In genomic region chr2:45790157-45790723, GRCh38 we compare ENCODE assay signal across 16 cellular contexts.
A peak's percentile ranks its signal among the peaks of the same experiment; 100 is the strongest.
DNase-seq lines count a peak whose midpoint lies in the region; ATAC-seq, FAIRE-seq and TF ChIP-seq lines count a peak whose summit lies in the region.
"Had no signal": no experiment of that assay in that cellular context is flagged by ENCODE, and none has a peak within 500 bp of the region (broad histone marks: within the 10 kb centered on the region; RNA-seq: fewer than 3 reads in every experiment).

No MANE protein-coding gene starts in this region.

- dilution Hi-C loops in endothelial cell of umbilical vein (cut with MboI; ENCODE audit: extremely low pct_ligation_motif_present, low sequenced_read_pairs): no loop called here

- peak overlapping the region in 2 of 10 experiments; percentile 7 to 23; a peak in 2 of 20 replicates for H3K4me3 ChIP-seq in BLaER1 treated with 17β-estradiol and CSF1 and Interleukin-3, amounts not matched to agents 10 nM and 100 nM
- no peak overlapping the region for H3K4me3 ChIP-seq in endothelial cell of umbilical vein (replicated peaks in 1 of 3; ENCODE audit: insufficient read depth in 1 of 3, low read depth in 1 of 3, low read length in 3 of 3)
- no peak overlapping the region for H3K4me3 ChIP-seq in psoas muscle
- H3K4me3 ChIP-seq: A549 had no signal

- peak overlapping the region; percentile 19 to 88 (median 75); a peak in 21 of 22 replicates for H3K4me2 ChIP-seq in BLaER1 treated with 17β-estradiol and CSF1 and Interleukin-3, amounts not matched to agents 10 nM and 100 nM
- peak overlapping the region; percentile 65 for H3K4me2 ChIP-seq in endothelial cell of umbilical vein (ENCODE audit: insufficient read depth, low read length)
- H3K4me2 ChIP-seq: A549 had no signal

- POLR2A ChIA-PET in endothelial cell of umbilical vein (lab: Charles Lee): interaction anchor here (0.8 kb wide), 1 partner anchor 23 kb away, joined by 3 read pairs; no protein-coding TSS in a partner anchor

- H3K36me3 ChIP-seq in BLaER1 treated with 17β-estradiol and CSF1 and Interleukin-3, amounts not matched to agents 10 nM and 100 nM: peaks cover 0 to 37% (median 3%) of the 10 kb centered on the region in 11 experiments; a peak in 10 of 22 replicates
- H3K36me3 ChIP-seq in endothelial cell of umbilical vein (ENCODE audit: control insufficient read depth in 2 of 2, extremely low read depth in 1 of 2, insufficient read depth in 2 of 2, low read length in 2 of 2) (no peaks in the 10 kb centered on the region), psoas muscle (ENCODE audit: insufficient read depth in 1 of 2, low read depth in 1 of 2) (no peaks in the 10 kb centered on the region)

- BruUV-seq in endothelial cell of umbilical vein (replicated peaks; lab: Mats Ljungman, UMichigan): no TSS peak

- H3K27me3 ChIP-seq in BLaER1 treated with 17β-estradiol and CSF1 and Interleukin-3, amounts not matched to agents 10 nM and 100 nM: no peaks in the 10 kb centered on the region
- no peaks in the 10 kb centered on the region for H3K27me3 ChIP-seq in endothelial cell of umbilical vein (ENCODE audit: control insufficient read depth in 2 of 2, insufficient read depth in 2 of 2, low read length in 2 of 2)
- H3K27me3 ChIP-seq in psoas muscle (ENCODE audit: insufficient read depth in 3 of 3, low read length in 2 of 3): no peaks in the 10 kb centered on the region

- CTCF ChIA-PET in endothelial cell of umbilical vein (lab: Charles Lee): interaction anchor here (0.8 to 3.3 kb wide), 8 partner anchors 11 to 146 kb away, joined by 3 to 47 read pairs (median 6); no protein-coding TSS in a partner anchor

- TF ChIP-seq CTCF in endothelial cell of umbilical vein (IDR thresholded peaks at IDR 0.05; ENCODE audit: extremely low read depth in 1 of 2, insufficient read depth in 1 of 2, low read depth in 1 of 2, low read length in 2 of 2) (no peak), psoas muscle (IDR thresholded peaks at IDR 0.05) (no peak)

- peaks cover 0 to 100% (median 92%) of the 10 kb centered on the region in 11 experiments; a peak in 16 of 22 replicates for H4K20me1 ChIP-seq in BLaER1 treated with 17β-estradiol and CSF1 and Interleukin-3, amounts not matched to agents 10 nM and 100 nM
- no peaks in the 10 kb centered on the region for H4K20me1 ChIP-seq in endothelial cell of umbilical vein (replicated peaks; ENCODE audit: control insufficient read depth, extremely low read depth, insufficient read depth, low read length)

- no peaks in the 10 kb centered on the region for H3K9me3 ChIP-seq in BLaER1 treated with 17β-estradiol and CSF1 and Interleukin-3, amounts not matched to agents 10 nM and 100 nM (replicated peaks in 1 of 11)
- no peaks in the 10 kb centered on the region for H3K9me3 ChIP-seq in endothelial cell of umbilical vein (replicated peaks; ENCODE audit: control insufficient read depth, insufficient read depth, low read length)
- H3K9me3 ChIP-seq in psoas muscle: no peaks in the 10 kb centered on the region
- H3K9me3 ChIP-seq: A549 had no signal

- TF ChIP-seq POLR2A in endothelial cell of umbilical vein (IDR thresholded peaks at IDR 0.05; ENCODE audit: low read depth, low read length): no peak

- intact Hi-C loops in endothelial cell of umbilical vein (cut with micrococcal nuclease): loop anchor here (1.0 kb wide), 2 partner anchors 23 to 146 kb away; no protein-coding TSS in a partner anchor
- intact Hi-C loops in psoas muscle (cut with DNase I): no loop called here

- H3K9ac ChIP-seq in BLaER1 treated with 17β-estradiol and CSF1 and Interleukin-3, amounts not matched to agents 10 nM and 100 nM: peak overlapping the region in 7 of 11 experiments; percentile 5 to 59 (median 56); a peak in 11 of 22 replicates
- peak overlapping the region; percentile 42 for H3K9ac ChIP-seq in endothelial cell of umbilical vein (replicated peaks; ENCODE audit: extremely low read depth, insufficient read depth, low read length)

- no peaks in the 10 kb centered on the region for H3K9me1 ChIP-seq in endothelial cell of umbilical vein (replicated peaks; ENCODE audit: control insufficient read depth, extremely low read depth, insufficient read depth, low read length)

- peak; percentile 93 for DNase-seq in endothelial cell of umbilical vein (ENCODE audit: low read depth, low spot score)
- peak; percentile 8 for DNase-seq in left kidney (ENCODE audit: low read depth, low spot score)
- no peak for DNase-seq in psoas muscle
- no peak for DNase-seq in occipital lobe (lab: John Stamatoyannopoulos, UW)
- no peak for DNase-seq in activated T-cell treated with anti-CD3 and anti-CD28 coated beads, Interleukin-2, amount 50 U/mL, for 1 hour
- no peak for DNase-seq in EL
- DNase-seq in NCI-H1092 treated with DMSO at 0.1 percent for 48 hours (lab: John Stamatoyannopoulos, UW): no peak
- DNase-seq: MM.1S, NCI-H1105, NCI-H1694, NCI-H510A treated with DMSO at 0.1 percent for 48 hours, NCI-H82 had no signal

- FAIRE-seq in endothelial cell of umbilical vein (lab: Jason Lieb, UNC): peak; percentile 97
- FAIRE-seq: A549, GM12892, H1 had no signal

- H3K4me1 ChIP-seq in BLaER1 treated with 17β-estradiol and CSF1 and Interleukin-3, amounts not matched to agents 10 nM and 100 nM: peaks cover 41 to 93% (median 92%) of the 10 kb centered on the region in 10 experiments
- H3K4me1 ChIP-seq in endothelial cell of umbilical vein (ENCODE audit: control insufficient read depth, extremely low read depth, insufficient read depth, low read length) (peaks cover 43% of the 10 kb centered on the region), psoas muscle (no peaks in the 10 kb centered on the region)
- H3K4me1 ChIP-seq: A549 had no signal

- H3K27ac ChIP-seq in BLaER1 treated with 17β-estradiol and CSF1 and Interleukin-3, amounts not matched to agents 10 nM and 100 nM: peak overlapping the region in 8 of 11 experiments; percentile 13 to 68 (median 48); a peak in 13 of 22 replicates
- peak overlapping the region; percentile 82 for H3K27ac ChIP-seq in endothelial cell of umbilical vein (ENCODE audit: insufficient read depth, low read depth, low read length)
- H3K27ac ChIP-seq in psoas muscle: peak overlapping the region; percentile 21
- H3K27ac ChIP-seq: A549 had no signal

- no peak overlapping the region for H2AFZ ChIP-seq in endothelial cell of umbilical vein (ENCODE audit: low read depth, low read length)

- no peaks in the 10 kb centered on the region for H3K79me2 ChIP-seq in endothelial cell of umbilical vein (ENCODE audit: control insufficient read depth, insufficient read depth, low read length)

- 64 to 69% (median 68%) methylated on average over 7 of the region's 7 CpGs for WGBS in psoas muscle, 3 donors

- no peak for ATAC-seq in psoas muscle
- ATAC-seq: A549 had no signal

TF ChIP-seq in endothelial cell of umbilical vein, 7 proteins besides CTCF, POLR2A, EP300 and RAD21:
- TF ChIP-seq EZH2 (IDR thresholded peaks at IDR 0.05; ENCODE audit: borderline replicate concordance, low read depth, low read length, severe bottlenecking) (no peak), FOS (IDR thresholded peaks at IDR 0.05; ENCODE audit: borderline replicate concordance, insufficient read depth, low read length) (no peak), MAX (IDR thresholded peaks at IDR 0.05; ENCODE audit: insufficient read depth, insufficient read length) (peak; percentile 73), MYC (IDR thresholded peaks at IDR 0.05; ENCODE audit: low read depth, low read length) (no peak), GATA2 (IDR thresholded peaks at IDR 0.05; ENCODE audit: insufficient read depth, insufficient read length, low read depth, low read length) (no peak), JUN (IDR thresholded peaks at IDR 0.05; ENCODE audit: borderline replicate concordance, insufficient read depth, insufficient read length, low read depth) (no peak), POLR2AphosphoS5 (IDR thresholded peaks at IDR 0.05; ENCODE audit: insufficient read depth, low read depth, low read length) (peak; percentile 64)
TF ChIP-seq in endothelial cell of umbilical vein: peak in this region for 2.

Comparison
In these comparisons a context has a peak if more than half of its experiments do, and no peak if none do; other contexts are left out.
1. H3K27ac ChIP-seq: peak in every context shown above with its lines; median percentile 82 in endothelial cell of umbilical vein; 48 in BLaER1 treated with 17β-estradiol and CSF1 and Interleukin-3, amounts not matched to agents 10 nM and 100 nM; 21 in psoas muscle.
2. DNase-seq: peak in endothelial cell of umbilical vein (single experiment) and left kidney (single experiment); none in psoas muscle (0 of 2), occipital lobe (single experiment), activated T-cell treated with anti-CD3 and anti-CD28 coated beads, Interleukin-2, amount 50 U/mL, for 1 hour (single experiment), EL (single experiment) and NCI-H1092 treated with DMSO at 0.1 percent for 48 hours (single experiment).